ENCODE assay signal across 15 cellular contexts in the genomic region with DNA sequence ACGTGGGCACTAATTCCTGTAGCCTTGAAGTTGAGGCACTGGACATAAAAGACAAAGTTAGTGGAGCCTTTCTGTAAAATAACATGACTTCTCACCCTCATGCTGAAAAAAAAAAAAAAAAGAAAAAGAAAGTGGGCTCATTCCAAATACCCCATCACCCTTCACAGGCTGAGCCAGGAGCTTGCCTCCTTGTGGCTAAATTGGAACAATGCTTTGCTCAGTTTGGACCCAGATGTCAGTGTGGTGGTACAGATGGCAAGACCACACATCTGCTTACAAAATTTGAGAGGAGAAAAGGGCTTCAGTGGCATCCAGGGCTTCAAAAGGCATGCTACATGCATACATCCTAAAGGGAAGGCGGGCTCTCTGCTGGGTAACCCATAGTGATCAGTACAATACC.
DNase-seq lines count a peak whose midpoint lies in the region; ATAC-seq and TF ChIP-seq lines count a peak whose summit lies in the region.
"Had no signal": no experiment of that assay in that cellular context is flagged by ENCODE, and none has a peak within 500 bp of the region (broad histone marks: within the 10 kb centered on the region; RNA-seq: fewer than 3 reads in every experiment).

No MANE protein-coding gene starts in this region.

- no TSS peak for BruUV-seq in OCI-LY7 (replicated peaks; lab: Mats Ljungman, UMichigan)

- H3K4me3 ChIP-seq in GM12865 (ENCODE audit: low read depth, low read length) (no peak overlapping the region), OCI-LY7 (ENCODE audit: low read depth, low read length, poor library complexity, severe bottlenecking) (no peak overlapping the region), fibroblast of the aortic adventitia (ENCODE audit: low read depth, low read length) (no peak overlapping the region), thoracic aorta (peak overlapping the region; percentile 12)
- H3K4me3 ChIP-seq: SJCRH30, smooth muscle cell had no signal

- H3K4me2 ChIP-seq in OCI-LY7 (ENCODE audit: low read length): peak overlapping the region; percentile 6; the same call in 1 of the 2 replicates
- H3K4me2 ChIP-seq: smooth muscle cell had no signal

- ATAC-seq in thoracic aorta (ENCODE audit: insufficient number of reproducible peaks, low FRiP score, low read depth) (no peak), GM18858 (IDR thresholded peaks at IDR 0.05; ENCODE audit: unreplicated experiment) (no peak)
- ATAC-seq: activated CD8-positive, alpha-beta memory T cell treated with anti-CD3 and anti-CD28 coated beads, Interleukin-2, amount 10 ng/mL, durations not matched to agents 7 days and 5 days; effector memory CD8-positive, alpha-beta T cell had no signal

- no peaks in the 10 kb centered on the region for H4K20me1 ChIP-seq in OCI-LY7 (ENCODE audit: insufficient read depth, low read length)

- POLR2A ChIA-PET in OCI-LY7 (lab: Charles Lee): interaction anchor here (0.7 kb wide), 1 partner anchor 61 kb away, joined by 3 read pairs; no protein-coding TSS in a partner anchor

- peaks cover 9% of the 10 kb centered on the region for H3K36me3 ChIP-seq in OCI-LY7 (ENCODE audit: insufficient read depth, low read length)
- H3K36me3 ChIP-seq in thoracic aorta: no peaks in the 10 kb centered on the region
- H3K36me3 ChIP-seq: SJCRH30 had no signal

- no peaks in the 10 kb centered on the region for H3K27me3 ChIP-seq in thoracic aorta (replicated peaks; ENCODE audit: insufficient read depth)
- H3K27me3 ChIP-seq: SJCRH30 had no signal

- H3K4me1 ChIP-seq in OCI-LY7 (ENCODE audit: insufficient read depth, low read length, poor library complexity, severe bottlenecking): peaks cover 56% of the 10 kb centered on the region
- H3K4me1 ChIP-seq in thoracic aorta (ENCODE audit: control insufficient read depth in 1 of 2, low read depth in 2 of 2): peaks cover 26 to 45% of the 10 kb centered on the region in 2 donors

- CTCF ChIA-PET in OCI-LY7 (lab: Charles Lee; ENCODE audit: unreplicated experiment): no interaction called here

- DNase-seq in GM12865 (ENCODE audit: low read depth) (no peak), OCI-LY7 (ENCODE audit: low spot score) (peak; percentile 42), fibroblast of the aortic adventitia (ENCODE audit: low read depth) (peak; percentile 23), thoracic aorta (ENCODE audit: low spot score) (no peak), middle frontal gyrus (ENCODE audit: extremely low spot score, low spot score) (no peak), SHP77 treated with DMSO at 0.1 percent for 48 hours (lab: John Stamatoyannopoulos, UW) (no peak)
- DNase-seq: activated CD8-positive, alpha-beta memory T cell treated with anti-CD3 and anti-CD28 coated beads, Interleukin-2, amount 10 ng/mL, durations not matched to agents 7 days and 5 days; DMS153; effector memory CD8-positive, alpha-beta T cell; foreskin melanocyte; naive B cell; NCI-H146; SJCRH30 had no signal

- H3K79me2 ChIP-seq in OCI-LY7 (ENCODE audit: insufficient read depth, low read depth, low read length): no peaks in the 10 kb centered on the region

- H3K27ac ChIP-seq in OCI-LY7 (ENCODE audit: low read depth, low read length, poor library complexity, severe bottlenecking) (no peak overlapping the region), thoracic aorta (peak overlapping the region; percentile 49 to 61)
- H3K27ac ChIP-seq: SJCRH30 had no signal

- TF ChIP-seq CTCF in GM12865 (IDR thresholded peaks at IDR 0.05; ENCODE audit: insufficient read depth, low read depth, low read length, missing control alignments) (peak; percentile 2), OCI-LY7 (conservative IDR thresholded peaks at IDR 0.05; ENCODE audit: low read length) (peak; percentile 62), fibroblast of the aortic adventitia (IDR thresholded peaks at IDR 0.05; ENCODE audit: insufficient read depth, low read length) (peak; percentile 42), thoracic aorta (IDR thresholded peaks at IDR 0.05) (no peak)

- H2AFZ ChIP-seq in OCI-LY7 (ENCODE audit: low read length): no peak overlapping the region

- no peaks in the 10 kb centered on the region for H3K9me2 ChIP-seq in OCI-LY7 (ENCODE audit: insufficient read depth, low read length)

- intact Hi-C loops in OCI-LY7 (cut with micrococcal nuclease; ENCODE audit: unreplicated experiment): loop anchor here (10.0 kb wide), 1 partner anchor 472 kb away; no protein-coding TSS in a partner anchor

- H3K9me3 ChIP-seq in OCI-LY7 (ENCODE audit: low read length): no peaks in the 10 kb centered on the region
- H3K9me3 ChIP-seq in thoracic aorta: no peaks in the 10 kb centered on the region
- H3K9me3 ChIP-seq: SJCRH30 had no signal

Comparison
In these comparisons a context has a peak if more than half of its experiments do, and no peak if none do; other contexts are left out.
1. DNase-seq: peak in OCI-LY7 (single experiment) and fibroblast of the aortic adventitia (single experiment); none in GM12865 (single experiment), thoracic aorta (single experiment), middle frontal gyrus (single experiment) and SHP77 treated with DMSO at 0.1 percent for 48 hours (single experiment).